ENCODE assay signal across 20 cellular contexts in the genomic region with DNA sequence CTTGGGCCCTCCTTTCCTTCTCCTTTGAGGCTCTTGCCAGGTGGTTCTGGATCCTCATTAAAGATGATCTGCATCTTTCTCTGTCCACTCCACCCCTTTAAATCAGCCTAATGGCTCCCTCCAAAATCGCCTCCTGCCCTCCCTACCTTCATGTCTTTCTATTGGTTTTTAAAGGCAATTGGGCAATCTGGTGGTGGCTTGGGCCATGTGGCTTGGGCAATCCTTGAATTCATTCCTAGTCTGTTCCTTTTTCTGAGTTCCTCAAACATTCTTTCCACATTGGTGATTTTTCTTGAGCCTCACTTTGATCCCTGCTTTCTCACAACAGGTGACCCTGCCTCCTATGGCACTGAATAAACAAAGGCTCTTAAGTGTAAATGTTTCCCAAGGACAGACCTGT.
A peak's percentile ranks its signal among the peaks of the same experiment; 100 is the strongest.
DNase-seq lines count a peak whose midpoint lies in the region; ATAC-seq and TF ChIP-seq lines count a peak whose summit lies in the region.
"Had no signal": no experiment of that assay in that cellular context is flagged by ENCODE, and none has a peak within 500 bp of the region (broad histone marks: within the 10 kb centered on the region; RNA-seq: fewer than 3 reads in every experiment).

No MANE protein-coding gene starts in this region.

- no peaks in the 10 kb centered on the region for H3K4me1 ChIP-seq in endodermal cell (ENCODE audit: control insufficient read depth, insufficient read depth, low read length)
- H3K4me1 ChIP-seq: Peyer's patch had no signal

- ATAC-seq in GM21786 (IDR thresholded peaks at IDR 0.05; ENCODE audit: unreplicated experiment) (no peak), GM21526 (IDR thresholded peaks at IDR 0.05; ENCODE audit: low FRiP score, unreplicated experiment) (no peak)
- ATAC-seq: GM12878, HepG2 had no signal

- H3K27me3 ChIP-seq in endodermal cell (ENCODE audit: control insufficient read depth, insufficient read depth, low read length, poor library complexity, severe bottlenecking) = no peaks in the 10 kb centered on the region
- H3K27me3 ChIP-seq: Peyer's patch had no signal

- no peak overlapping the region for H3K27ac ChIP-seq in endodermal cell (ENCODE audit: low read depth, low read length)
- H3K27ac ChIP-seq: KMS-11, Peyer's patch, SK-N-MC had no signal

- H3K27ac Mint-ChIP-seq in endodermal cell = no peak overlapping the region
- H3K27ac Mint-ChIP-seq: CD4-positive, alpha-beta memory T cell; HFFc6 had no signal

- no peak overlapping the region for H3K4me3 ChIP-seq in endodermal cell (ENCODE audit: low read length)
- H3K4me3 ChIP-seq: GM12878, Peyer's patch, SK-N-MC had no signal

- H3K36me3 Mint-ChIP-seq in endodermal cell (ENCODE audit: low read depth) = no peaks in the 10 kb centered on the region
- H3K36me3 Mint-ChIP-seq: CD4-positive, alpha-beta memory T cell had no signal

- 78 to 80% methylated on average over 1 of the region's 1 CpG for WGBS in endodermal cell (ENCODE audit: insufficient coverage in 1 of 2, insufficient read length in 1 of 2), 2 experiments

- H3K9me3 Mint-ChIP-seq in endodermal cell = no peaks in the 10 kb centered on the region
- H3K9me3 Mint-ChIP-seq: CD4-positive, alpha-beta memory T cell; HFFc6 had no signal

- no peak overlapping the region for H3K4me3 Mint-ChIP-seq in endodermal cell
- H3K4me3 Mint-ChIP-seq: CD4-positive, alpha-beta memory T cell; HFFc6 had no signal

- TF ChIP-seq CTCF in endodermal cell (conservative IDR thresholded peaks at IDR 0.05) = no peak

- peaks cover 8% of the 10 kb centered on the region for H3K27me3 Mint-ChIP-seq in endodermal cell (ENCODE audit: insufficient read depth)

- H3K9ac ChIP-seq in endodermal cell (ENCODE audit: extremely low read depth, low read length, poor library complexity, severe bottlenecking) = no peak overlapping the region
- H3K9ac ChIP-seq: KMS-11 had no signal

- no peaks in the 10 kb centered on the region for H3K36me3 ChIP-seq in endodermal cell (ENCODE audit: control insufficient read depth, insufficient read depth, low read length)
- H3K36me3 ChIP-seq: Peyer's patch had no signal

- no peaks in the 10 kb centered on the region for H3K9me3 ChIP-seq in endodermal cell (ENCODE audit: control insufficient read depth, low read length)
- H3K9me3 ChIP-seq: Peyer's patch had no signal

- DNase-seq in AML-193 (lab: John Stamatoyannopoulos, UW) (peak; percentile 57 to 64), Kasumi-1 (lab: John Stamatoyannopoulos, UW) (peak; percentile 2), NOMO-1 treated with dmso at 0.1 percent for 144 hours (lab: John Stamatoyannopoulos, UW; ENCODE audit: unreplicated experiment) (peak; percentile 79), endodermal cell (peak; percentile 53), GF-D8 (lab: John Stamatoyannopoulos, UW) (no peak), GOT3 (lab: John Stamatoyannopoulos, UW) (no peak)
- DNase-seq: CD4-positive, alpha-beta memory T cell; H7; HFFc6; NCI-H1105 treated with DMSO at 0.1 percent for 48 hours; NCI-H1694; NCI-H345; NCI-H524 treated with DMSO at 0.1 percent for 48 hours; Peyer's patch had no signal

- H3K4me1 Mint-ChIP-seq in endodermal cell = no peaks in the 10 kb centered on the region
- H3K4me1 Mint-ChIP-seq: CD4-positive, alpha-beta memory T cell had no signal

Comparison
In these comparisons a context has a peak if more than half of its experiments do, and no peak if none do; other contexts are left out.
1. DNase-seq: peak in AML-193 (2 of 2), Kasumi-1 (2 of 2), NOMO-1 treated with dmso at 0.1 percent for 144 hours (single experiment) and endodermal cell (single experiment); none in GF-D8 (single experiment) and GOT3 (single experiment).